Comparison of ENCODE assay signal across 24 cellular contexts in genomic region chr17:76673729-76674128, GRCh38. TPM values are rescaled to one million over a fixed set of nuclear protein-coding genes. Genes with fewer than 3 reads are reported as not detected.
DNase-seq lines count a peak whose midpoint lies in the region; FAIRE-seq and TF ChIP-seq lines count a peak whose summit lies in the region.
"Had no signal": no experiment of that assay in that cellular context is flagged by ENCODE, and none has a peak within 500 bp of the region (broad histone marks: within the 10 kb centered on the region; RNA-seq: fewer than 3 reads in every experiment).

No MANE protein-coding gene starts in this region.

- H3K27ac ChIP-seq in BLaER1 treated with 17β-estradiol and CSF1 and Interleukin-3, amounts not matched to agents 10 nM and 100 nM = no peak overlapping the region
- H3K27ac ChIP-seq in astrocyte (ENCODE audit: low read depth, low read length) = no peak overlapping the region
- H3K27ac ChIP-seq: HL-60, lower lobe of right lung, WERI-Rb-1 had no signal

- TF ChIP-seq CTCF in astrocyte (IDR thresholded peaks at IDR 0.05; ENCODE audit: insufficient read depth, low read depth, low read length) (no peak), nephron (IDR thresholded peaks at IDR 0.05; ENCODE audit: unreplicated experiment in 3 of 3) (no peak)

- H3K79me2 ChIP-seq in astrocyte (ENCODE audit: insufficient read depth, low read length) = no peaks in the 10 kb centered on the region

- peaks cover 8% of the 10 kb centered on the region for H3K36me3 Mint-ChIP-seq in astrocyte (ENCODE audit: low read depth, unreplicated experiment)
- peaks cover 4% of the 10 kb centered on the region for H3K36me3 Mint-ChIP-seq in nephron (ENCODE audit: low read depth)
- H3K36me3 Mint-ChIP-seq: activated CD4-positive, alpha-beta memory T cell treated with anti-CD3 and anti-CD28 coated beads for 36 hours; IgD-negative memory B cell had no signal

- H3K27me3 ChIP-seq in BLaER1 treated with 17β-estradiol and CSF1 and Interleukin-3, amounts not matched to agents 10 nM and 100 nM = no peaks in the 10 kb centered on the region
- H3K27me3 ChIP-seq in astrocyte (ENCODE audit: insufficient read depth, low read length) = no peaks in the 10 kb centered on the region
- H3K27me3 ChIP-seq: dorsolateral prefrontal cortex had no signal

- peaks cover 0 to 20% (median 8%) of the 10 kb centered on the region in 11 experiments; a peak in 11 of 22 replicates for H3K9me3 ChIP-seq in BLaER1 treated with 17β-estradiol and CSF1 and Interleukin-3, amounts not matched to agents 10 nM and 100 nM (replicated peaks in 1 of 11)
- no peaks in the 10 kb centered on the region for H3K9me3 ChIP-seq in astrocyte (ENCODE audit: insufficient read depth, low read depth, low read length)
- H3K9me3 ChIP-seq: lower lobe of right lung had no signal

- peak overlapping the region in 7 of 11 experiments; percentile 84 to 96 (median 90); a peak in 6 of 22 replicates for H3K4me2 ChIP-seq in BLaER1 treated with 17β-estradiol and CSF1 and Interleukin-3, amounts not matched to agents 10 nM and 100 nM
- no peak overlapping the region for H3K4me2 ChIP-seq in astrocyte (ENCODE audit: low read length)

- no peak overlapping the region for H3K9ac ChIP-seq in BLaER1 treated with 17β-estradiol and CSF1 and Interleukin-3, amounts not matched to agents 10 nM and 100 nM
- H3K9ac ChIP-seq in astrocyte (ENCODE audit: low read length) = no peak overlapping the region

- FAIRE-seq in astrocyte (lab: Jason Lieb, UNC) = no peak
- FAIRE-seq: bronchial epithelial cell, GM18507 had no signal

- no peaks in the 10 kb centered on the region for H3K36me3 ChIP-seq in BLaER1 treated with 17β-estradiol and CSF1 and Interleukin-3, amounts not matched to agents 10 nM and 100 nM
- no peaks in the 10 kb centered on the region for H3K36me3 ChIP-seq in astrocyte (ENCODE audit: insufficient read depth, low read length)

- H3K4me1 Mint-ChIP-seq in astrocyte (ENCODE audit: low read depth, unreplicated experiment) (peaks cover 13% of the 10 kb centered on the region), nephron (peaks cover 28% of the 10 kb centered on the region)

- DNase-seq in H4 (ENCODE audit: low spot score) (peak; percentile 66), astrocyte (ENCODE audit: low read depth) (no peak), NCI-H524 (lab: John Stamatoyannopoulos, UW) (no peak), GM19240 (ENCODE audit: insufficient read length, low spot score) (no peak)
- no peak for DNase-seq in stimulated activated CD4-positive, alpha-beta T cell treated with anti-CD3 and anti-CD28 coated beads, Interleukin-15, amount 100 ng/mL, for 24 hours
- DNase-seq in stimulated activated CD8-positive, alpha-beta memory T cell treated with anti-CD3 and anti-CD28 coated beads, Interleukin-4, amount 100 ng/mL, for 48 hours = no peak
- DNase-seq: activated CD4-positive, alpha-beta memory T cell treated with anti-CD3 and anti-CD28 coated beads for 36 hours; activated T-cell treated with anti-CD3 and anti-CD28 coated beads, Interleukin-2, amount 50 U/mL, for 4 hours; DMS79; dorsolateral prefrontal cortex; lower lobe of right lung; NCI-H187 treated with DMSO at 0.1 percent for 48 hours; NCI-H446 treated with DMSO at 0.1 percent for 48 hours; stimulated activated CD4-positive, alpha-beta T cell treated with anti-CD3 and anti-CD28 coated beads, Interleukin-4, amount 100 ng/mL, for 4 hours; WERI-Rb-1 had no signal

- peak overlapping the region; percentile 14 for H3K4me3 Mint-ChIP-seq in astrocyte (ENCODE audit: unreplicated experiment)
- peak overlapping the region; percentile 87 to 94 (median 94) for H3K4me3 Mint-ChIP-seq in nephron
- H3K4me3 Mint-ChIP-seq: activated CD4-positive, alpha-beta memory T cell treated with anti-CD3 and anti-CD28 coated beads for 36 hours had no signal

- H4K20me1 ChIP-seq in BLaER1 treated with 17β-estradiol and CSF1 and Interleukin-3, amounts not matched to agents 10 nM and 100 nM = peaks cover 0 to 8% (median 0%) of the 10 kb centered on the region in 11 experiments; a peak in 4 of 22 replicates
- no peaks in the 10 kb centered on the region for H4K20me1 ChIP-seq in astrocyte (ENCODE audit: insufficient read depth, low read length)

- H3K27ac Mint-ChIP-seq in astrocyte (ENCODE audit: unreplicated experiment) (no peak overlapping the region), nephron (peak overlapping the region; percentile 62 to 81 (median 79))
- H3K27ac Mint-ChIP-seq: activated CD4-positive, alpha-beta memory T cell treated with anti-CD3 and anti-CD28 coated beads for 36 hours; activated naive CD4-positive, alpha-beta T cell treated with anti-CD3 and anti-CD28 coated beads, Interleukin-2, amount 50 U/mL, for 72 hours; IgD-negative memory B cell had no signal

- H2AFZ ChIP-seq in astrocyte (ENCODE audit: low read depth, low read length) = no peak overlapping the region

- peaks cover 30 to 55% (median 48%) of the 10 kb centered on the region in 10 experiments for H3K4me1 ChIP-seq in BLaER1 treated with 17β-estradiol and CSF1 and Interleukin-3, amounts not matched to agents 10 nM and 100 nM
- peaks cover 14% of the 10 kb centered on the region for H3K4me1 ChIP-seq in astrocyte (ENCODE audit: insufficient read depth, low read length)

- H3K9me3 Mint-ChIP-seq in astrocyte (ENCODE audit: unreplicated experiment) (no peaks in the 10 kb centered on the region), nephron (no peaks in the 10 kb centered on the region)
- H3K9me3 Mint-ChIP-seq: activated CD4-positive, alpha-beta memory T cell treated with anti-CD3 and anti-CD28 coated beads for 36 hours; activated T-cell treated with anti-CD3 and anti-CD28 coated beads, Interleukin-2, amount 50 U/mL, for 4 hours had no signal

- H3K27me3 Mint-ChIP-seq in astrocyte (ENCODE audit: low read depth, unreplicated experiment) (no peaks in the 10 kb centered on the region), nephron (ENCODE audit: low read depth) (no peaks in the 10 kb centered on the region)
- H3K27me3 Mint-ChIP-seq: activated CD4-positive, alpha-beta memory T cell treated with anti-CD3 and anti-CD28 coated beads for 36 hours; IgD-negative memory B cell had no signal

- no peak overlapping the region for H3K4me3 ChIP-seq in BLaER1 treated with 17β-estradiol and CSF1 and Interleukin-3, amounts not matched to agents 10 nM and 100 nM
- no peak overlapping the region for H3K4me3 ChIP-seq in astrocyte (ENCODE audit: insufficient read depth, low read depth, low read length)
- H3K4me3 ChIP-seq: dorsolateral prefrontal cortex, lower lobe of right lung had no signal

RNA-seq across cellular contexts. Expression of gene ST6GALNAC1, which starts 30.2 kb away (rescaled TPM):
- total RNA-seq in H4 (2014; rRNA removed; shearing (Covaris generic)) = not detected in 2 replicates
- not detected in 2 replicates for total RNA-seq in astrocyte
- total RNA-seq: H7, skeletal muscle tissue had no signal

RNA-seq across cellular contexts. Expression of gene MXRA7, which starts 37.0 kb away (rescaled TPM):
- total RNA-seq in H4 (2014; rRNA removed; shearing (Covaris generic)) = 149 and 167 TPM in 2 replicates
- 177 and 179 TPM in 2 replicates for total RNA-seq in astrocyte

RNA-seq across cellular contexts. Expression of gene JMJD6, which starts 52.7 kb away (rescaled TPM):
- total RNA-seq in H4 (2014; rRNA removed; shearing (Covaris generic)) = 29.3 and 33.4 TPM in 2 replicates
- total RNA-seq in astrocyte = 45.5 and 47.2 TPM in 2 replicates

RNA-seq across cellular contexts. Expression of gene METTL23, which starts 52.9 kb away (rescaled TPM):
- 77.5 and 112 TPM in 2 replicates for total RNA-seq in H4 (2014; rRNA removed; shearing (Covaris generic))
- total RNA-seq in astrocyte = 24.3 and 26.0 TPM in 2 replicates
